In the genomic region with DNA sequence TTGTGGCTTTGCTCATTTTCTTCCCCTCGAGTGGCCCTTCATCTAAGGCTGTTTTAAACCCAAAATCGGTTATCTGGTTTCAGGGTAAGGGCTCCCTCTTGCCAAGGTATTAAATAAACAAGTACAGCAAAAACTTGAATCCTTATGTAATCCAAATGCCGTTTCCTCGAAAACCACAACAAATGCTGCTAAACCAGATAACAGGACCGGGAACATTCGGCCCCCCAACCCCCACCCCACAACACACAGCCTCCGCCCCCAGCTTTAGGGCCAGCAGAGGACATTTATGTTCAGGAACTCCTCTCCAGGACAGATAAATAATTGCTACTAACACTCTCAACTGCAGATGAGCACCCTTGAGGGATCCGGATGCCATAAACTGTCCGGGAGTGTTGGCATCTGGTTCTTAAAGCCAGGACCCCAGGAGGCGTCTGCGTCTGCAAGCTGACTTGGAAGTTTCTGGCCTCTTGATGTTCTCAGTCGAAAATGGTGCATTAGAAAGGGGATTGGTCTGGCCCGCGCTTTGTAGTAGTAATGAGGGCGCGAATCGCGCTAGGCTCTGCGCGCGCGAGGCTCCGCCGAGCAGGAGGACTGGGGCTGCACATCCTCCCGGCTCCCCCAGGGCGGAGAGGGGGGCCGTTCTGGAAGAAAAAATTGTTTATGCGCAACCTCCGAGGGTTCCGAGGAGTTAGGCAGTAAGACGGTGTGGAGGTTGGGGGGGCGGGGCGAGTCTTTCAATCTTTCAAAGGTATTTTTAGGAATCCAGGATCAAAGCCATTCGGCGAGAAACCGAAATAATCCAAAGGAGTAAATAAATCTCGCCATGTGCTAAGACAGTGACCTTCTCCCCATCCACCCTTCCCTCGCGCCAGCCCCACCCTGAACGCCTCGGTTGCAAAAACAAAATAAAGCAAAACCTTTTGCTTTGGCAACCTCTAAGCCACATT, we compare ENCODE assay signal across 1 cellular context.
TF ChIP-seq lines count a peak whose summit lies in the region.

No MANE protein-coding gene starts in this region.

TF ChIP-seq in K562, 482 proteins besides CTCF, POLR2A, EP300 and RAD21 (continued from another document and continues in another):
- TF ChIP-seq, protein P1, sequence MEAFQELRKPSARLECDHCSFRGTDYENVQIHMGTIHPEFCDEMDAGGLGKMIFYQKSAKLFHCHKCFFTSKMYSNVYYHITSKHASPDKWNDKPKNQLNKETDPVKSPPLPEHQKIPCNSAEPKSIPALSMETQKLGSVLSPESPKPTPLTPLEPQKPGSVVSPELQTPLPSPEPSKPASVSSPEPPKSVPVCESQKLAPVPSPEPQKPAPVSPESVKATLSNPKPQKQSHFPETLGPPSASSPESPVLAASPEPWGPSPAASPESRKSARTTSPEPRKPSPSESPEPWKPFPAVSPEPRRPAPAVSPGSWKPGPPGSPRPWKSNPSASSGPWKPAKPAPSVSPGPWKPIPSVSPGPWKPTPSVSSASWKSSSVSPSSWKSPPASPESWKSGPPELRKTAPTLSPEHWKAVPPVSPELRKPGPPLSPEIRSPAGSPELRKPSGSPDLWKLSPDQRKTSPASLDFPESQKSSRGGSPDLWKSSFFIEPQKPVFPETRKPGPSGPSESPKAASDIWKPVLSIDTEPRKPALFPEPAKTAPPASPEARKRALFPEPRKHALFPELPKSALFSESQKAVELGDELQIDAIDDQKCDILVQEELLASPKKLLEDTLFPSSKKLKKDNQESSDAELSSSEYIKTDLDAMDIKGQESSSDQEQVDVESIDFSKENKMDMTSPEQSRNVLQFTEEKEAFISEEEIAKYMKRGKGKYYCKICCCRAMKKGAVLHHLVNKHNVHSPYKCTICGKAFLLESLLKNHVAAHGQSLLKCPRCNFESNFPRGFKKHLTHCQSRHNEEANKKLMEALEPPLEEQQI (IDR thresholded peaks at IDR 0.05), result no peak
- peak; percentile 49 for TF ChIP-seq BRD9 (IDR thresholded peaks at IDR 0.05; ENCODE audit: low read depth, partially characterized antibody)
- peak; percentile 63 for TF ChIP-seq RBBP5 (IDR thresholded peaks at IDR 0.05; ENCODE audit: borderline replicate concordance, insufficient read depth, low read length, poor library complexity, severe bottlenecking)
- TF ChIP-seq RCOR1 (IDR thresholded peaks at IDR 0.05; ENCODE audit: borderline replicate concordance in 1 of 2, low read depth in 2 of 2, low read length in 2 of 2), result peak in 1 of 2 experiments; percentile 70; a peak in 1 of 4 replicates
- peak; percentile 48; the same call in 1 of the 2 replicates for TF ChIP-seq RUNX1 (IDR thresholded peaks at IDR 0.05; ENCODE audit: low read depth)
- peak; percentile 79; the same call in 1 of the 2 replicates for TF ChIP-seq ESRRA (IDR thresholded peaks at IDR 0.05; ENCODE audit: borderline replicate concordance, low read depth)
- peak; percentile 91 for TF ChIP-seq CBFA2T3 (IDR thresholded peaks at IDR 0.05)
- TF ChIP-seq ZNF699 (CRISPR knock-in tag; IDR thresholded peaks at IDR 0.05; ENCODE audit: insufficient replicate concordance), result no peak
- TF ChIP-seq FOXA1 (IDR thresholded peaks at IDR 0.05; ENCODE audit: borderline replicate concordance), result 0 out of 2 replicates have a peak, but pooled peaks have one; percentile 54
- TF ChIP-seq, protein P2, sequence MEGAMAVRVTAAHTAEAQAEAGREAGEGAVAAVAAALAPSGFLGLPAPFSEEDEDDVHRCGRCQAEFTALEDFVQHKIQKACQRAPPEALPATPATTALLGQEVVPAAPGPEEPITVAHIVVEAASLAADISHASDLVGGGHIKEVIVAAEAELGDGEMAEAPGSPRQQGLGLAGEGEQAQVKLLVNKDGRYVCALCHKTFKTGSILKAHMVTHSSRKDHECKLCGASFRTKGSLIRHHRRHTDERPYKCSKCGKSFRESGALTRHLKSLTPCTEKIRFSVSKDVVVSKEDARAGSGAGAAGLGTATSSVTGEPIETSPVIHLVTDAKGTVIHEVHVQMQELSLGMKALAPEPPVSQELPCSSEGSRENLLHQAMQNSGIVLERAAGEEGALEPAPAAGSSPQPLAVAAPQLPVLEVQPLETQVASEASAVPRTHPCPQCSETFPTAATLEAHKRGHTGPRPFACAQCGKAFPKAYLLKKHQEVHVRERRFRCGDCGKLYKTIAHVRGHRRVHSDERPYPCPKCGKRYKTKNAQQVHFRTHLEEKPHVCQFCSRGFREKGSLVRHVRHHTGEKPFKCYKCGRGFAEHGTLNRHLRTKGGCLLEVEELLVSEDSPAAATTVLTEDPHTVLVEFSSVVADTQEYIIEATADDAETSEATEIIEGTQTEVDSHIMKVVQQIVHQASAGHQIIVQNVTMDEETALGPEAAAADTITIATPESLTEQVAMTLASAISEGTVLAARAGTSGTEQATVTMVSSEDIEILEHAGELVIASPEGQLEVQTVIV (CRISPR knock-in tag; IDR thresholded peaks at IDR 0.05; ENCODE audit: borderline replicate concordance), result no peak
- TF ChIP-seq ZEB2 (IDR thresholded peaks at IDR 0.05), result peak; percentile 67; the same call in 1 of the 2 replicates
- 0 out of 2 replicates have a peak, but pooled peaks have one; percentile 12 for TF ChIP-seq ZNF644 (tag; IDR thresholded peaks at IDR 0.05; ENCODE audit: low read depth)
- TF ChIP-seq TCF3 (CRISPR knock-in tag; IDR thresholded peaks at IDR 0.05), result peak; percentile 80
- TF ChIP-seq RBFOX2 (IDR thresholded peaks at IDR 0.05; ENCODE audit: low read depth, low read length), result peak; percentile 43; the same call in 1 of the 2 replicates
- no peak for TF ChIP-seq NR4A1 (CRISPR knock-in tag; IDR thresholded peaks at IDR 0.05)
- no peak for TF ChIP-seq NR4A1 (tag; IDR thresholded peaks at IDR 0.05)
- peak; percentile 80 for TF ChIP-seq TAL1 (IDR thresholded peaks at IDR 0.05)
- no peak for TF ChIP-seq ZNF707 (CRISPR knock-in tag; conservative IDR thresholded peaks at IDR 0.05)
- TF ChIP-seq, protein P3, sequence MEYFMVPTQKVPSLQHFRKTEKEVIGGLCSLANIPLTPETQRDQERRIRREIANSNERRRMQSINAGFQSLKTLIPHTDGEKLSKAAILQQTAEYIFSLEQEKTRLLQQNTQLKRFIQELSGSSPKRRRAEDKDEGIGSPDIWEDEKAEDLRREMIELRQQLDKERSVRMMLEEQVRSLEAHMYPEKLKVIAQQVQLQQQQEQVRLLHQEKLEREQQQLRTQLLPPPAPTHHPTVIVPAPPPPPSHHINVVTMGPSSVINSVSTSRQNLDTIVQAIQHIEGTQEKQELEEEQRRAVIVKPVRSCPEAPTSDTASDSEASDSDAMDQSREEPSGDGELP (CRISPR knock-in tag; IDR thresholded peaks at IDR 0.05; ENCODE audit: borderline replicate concordance), result peak; percentile 69
- TF ChIP-seq ETV6 (IDR thresholded peaks at IDR 0.05; ENCODE audit: borderline replicate concordance in 1 of 2, low read depth in 2 of 2, low read length in 1 of 2), result no peak
- no peak for TF ChIP-seq ETV6 (CRISPR knock-in tag; IDR thresholded peaks at IDR 0.05; ENCODE audit: borderline replicate concordance)
- peak; percentile 57 for TF ChIP-seq STAT5A (IDR thresholded peaks at IDR 0.05; ENCODE audit: borderline replicate concordance, low read length)
- TF ChIP-seq SMARCA4 (IDR thresholded peaks at IDR 0.05), result peak; percentile 89
- TF ChIP-seq RBM34 (IDR thresholded peaks at IDR 0.05; ENCODE audit: borderline replicate concordance, insufficient read depth, low read length), result no peak
- TF ChIP-seq ZNF764 (CRISPR knock-in tag; IDR thresholded peaks at IDR 0.05; ENCODE audit: low read depth), result 0 out of 2 replicates have a peak, but pooled peaks have one; percentile 6
- TF ChIP-seq SMARCE1 (IDR thresholded peaks at IDR 0.05), result peak; percentile 94
- peak; percentile 92 for TF ChIP-seq HDAC3 (IDR thresholded peaks at IDR 0.05; ENCODE audit: borderline replicate concordance, partially characterized antibody)
- no peak for TF ChIP-seq E2F3 (CRISPR knock-in tag; IDR thresholded peaks at IDR 0.05)
- TF ChIP-seq ARID1B (IDR thresholded peaks at IDR 0.05), result peak; percentile 93
- peak; percentile 64 to 68 for TF ChIP-seq NRF1 (conservative IDR thresholded peaks at IDR 0.05 in 1 of 2, IDR thresholded peaks at IDR 0.05 in 1 of 2)
- TF ChIP-seq KDM5B (IDR thresholded peaks at IDR 0.05; ENCODE audit: insufficient replicate concordance, low read depth, low read length), result peak; percentile 24
- peak; percentile 41; the same call in 1 of the 2 replicates for TF ChIP-seq PML (IDR thresholded peaks at IDR 0.05; ENCODE audit: low read length)
- TF ChIP-seq TEAD4 (IDR thresholded peaks at IDR 0.05; ENCODE audit: low read length), result peak; percentile 86
- no peak for TF ChIP-seq TEAD4 (CRISPR knock-in tag; IDR thresholded peaks at IDR 0.05; ENCODE audit: borderline replicate concordance)
- TF ChIP-seq, protein P4, sequence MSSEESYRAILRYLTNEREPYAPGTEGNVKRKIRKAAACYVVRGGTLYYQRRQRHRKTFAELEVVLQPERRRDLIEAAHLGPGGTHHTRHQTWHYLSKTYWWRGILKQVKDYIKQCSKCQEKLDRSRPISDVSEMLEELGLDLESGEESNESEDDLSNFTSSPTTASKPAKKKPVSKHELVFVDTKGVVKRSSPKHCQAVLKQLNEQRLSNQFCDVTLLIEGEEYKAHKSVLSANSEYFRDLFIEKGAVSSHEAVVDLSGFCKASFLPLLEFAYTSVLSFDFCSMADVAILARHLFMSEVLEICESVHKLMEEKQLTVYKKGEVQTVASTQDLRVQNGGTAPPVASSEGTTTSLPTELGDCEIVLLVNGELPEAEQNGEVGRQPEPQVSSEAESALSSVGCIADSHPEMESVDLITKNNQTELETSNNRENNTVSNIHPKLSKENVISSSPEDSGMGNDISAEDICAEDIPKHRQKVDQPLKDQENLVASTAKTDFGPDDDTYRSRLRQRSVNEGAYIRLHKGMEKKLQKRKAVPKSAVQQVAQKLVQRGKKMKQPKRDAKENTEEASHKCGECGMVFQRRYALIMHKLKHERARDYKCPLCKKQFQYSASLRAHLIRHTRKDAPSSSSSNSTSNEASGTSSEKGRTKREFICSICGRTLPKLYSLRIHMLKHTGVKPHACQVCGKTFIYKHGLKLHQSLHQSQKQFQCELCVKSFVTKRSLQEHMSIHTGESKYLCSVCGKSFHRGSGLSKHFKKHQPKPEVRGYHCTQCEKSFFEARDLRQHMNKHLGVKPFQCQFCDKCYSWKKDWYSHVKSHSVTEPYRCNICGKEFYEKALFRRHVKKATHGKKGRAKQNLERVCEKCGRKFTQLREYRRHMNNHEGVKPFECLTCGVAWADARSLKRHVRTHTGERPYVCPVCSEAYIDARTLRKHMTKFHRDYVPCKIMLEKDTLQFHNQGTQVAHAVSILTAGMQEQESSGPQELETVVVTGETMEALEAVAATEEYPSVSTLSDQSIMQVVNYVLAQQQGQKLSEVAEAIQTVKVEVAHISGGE (CRISPR knock-in tag; IDR thresholded peaks at IDR 0.05), result peak in 1 of 3 experiments; percentile 41; a peak in 1 of 6 replicates
- TF ChIP-seq, protein P5, sequence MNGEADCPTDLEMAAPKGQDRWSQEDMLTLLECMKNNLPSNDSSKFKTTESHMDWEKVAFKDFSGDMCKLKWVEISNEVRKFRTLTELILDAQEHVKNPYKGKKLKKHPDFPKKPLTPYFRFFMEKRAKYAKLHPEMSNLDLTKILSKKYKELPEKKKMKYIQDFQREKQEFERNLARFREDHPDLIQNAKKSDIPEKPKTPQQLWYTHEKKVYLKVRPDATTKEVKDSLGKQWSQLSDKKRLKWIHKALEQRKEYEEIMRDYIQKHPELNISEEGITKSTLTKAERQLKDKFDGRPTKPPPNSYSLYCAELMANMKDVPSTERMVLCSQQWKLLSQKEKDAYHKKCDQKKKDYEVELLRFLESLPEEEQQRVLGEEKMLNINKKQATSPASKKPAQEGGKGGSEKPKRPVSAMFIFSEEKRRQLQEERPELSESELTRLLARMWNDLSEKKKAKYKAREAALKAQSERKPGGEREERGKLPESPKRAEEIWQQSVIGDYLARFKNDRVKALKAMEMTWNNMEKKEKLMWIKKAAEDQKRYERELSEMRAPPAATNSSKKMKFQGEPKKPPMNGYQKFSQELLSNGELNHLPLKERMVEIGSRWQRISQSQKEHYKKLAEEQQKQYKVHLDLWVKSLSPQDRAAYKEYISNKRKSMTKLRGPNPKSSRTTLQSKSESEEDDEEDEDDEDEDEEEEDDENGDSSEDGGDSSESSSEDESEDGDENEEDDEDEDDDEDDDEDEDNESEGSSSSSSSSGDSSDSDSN (IDR thresholded peaks at IDR 0.05; ENCODE audit: borderline replicate concordance in 1 of 2, low read depth in 2 of 2, low read length in 2 of 2), result 0 out of 4 replicates have a peak, but pooled peaks of 1 of the 2 experiments have one; percentile 67
- TF ChIP-seq LEF1 (IDR thresholded peaks at IDR 0.05), result peak; percentile 95
- no peak for TF ChIP-seq ELF2 (CRISPR knock-in tag; IDR thresholded peaks at IDR 0.05)
- peak; percentile 84; the same call in 1 of the 2 replicates for TF ChIP-seq NFRKB (IDR thresholded peaks at IDR 0.05; ENCODE audit: low read depth)
- TF ChIP-seq, protein P6, sequence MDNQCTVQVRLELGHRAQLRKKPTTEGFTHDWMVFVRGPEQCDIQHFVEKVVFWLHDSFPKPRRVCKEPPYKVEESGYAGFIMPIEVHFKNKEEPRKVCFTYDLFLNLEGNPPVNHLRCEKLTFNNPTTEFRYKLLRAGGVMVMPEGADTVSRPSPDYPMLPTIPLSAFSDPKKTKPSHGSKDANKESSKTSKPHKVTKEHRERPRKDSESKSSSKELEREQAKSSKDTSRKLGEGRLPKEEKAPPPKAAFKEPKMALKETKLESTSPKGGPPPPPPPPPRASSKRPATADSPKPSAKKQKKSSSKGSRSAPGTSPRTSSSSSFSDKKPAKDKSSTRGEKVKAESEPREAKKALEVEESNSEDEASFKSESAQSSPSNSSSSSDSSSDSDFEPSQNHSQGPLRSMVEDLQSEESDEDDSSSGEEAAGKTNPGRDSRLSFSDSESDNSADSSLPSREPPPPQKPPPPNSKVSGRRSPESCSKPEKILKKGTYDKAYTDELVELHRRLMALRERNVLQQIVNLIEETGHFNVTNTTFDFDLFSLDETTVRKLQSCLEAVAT (IDR thresholded peaks at IDR 0.05), result peak in 1 of 2 experiments; percentile 91; a peak in 2 of 4 replicates
- TF ChIP-seq, protein P7, sequence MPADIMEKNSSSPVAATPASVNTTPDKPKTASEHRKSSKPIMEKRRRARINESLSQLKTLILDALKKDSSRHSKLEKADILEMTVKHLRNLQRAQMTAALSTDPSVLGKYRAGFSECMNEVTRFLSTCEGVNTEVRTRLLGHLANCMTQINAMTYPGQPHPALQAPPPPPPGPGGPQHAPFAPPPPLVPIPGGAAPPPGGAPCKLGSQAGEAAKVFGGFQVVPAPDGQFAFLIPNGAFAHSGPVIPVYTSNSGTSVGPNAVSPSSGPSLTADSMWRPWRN (IDR thresholded peaks at IDR 0.05; ENCODE audit: low read depth), result peak; percentile 69; the same call in 1 of the 2 replicates
- peak; percentile 52 for TF ChIP-seq POLR2B (IDR thresholded peaks at IDR 0.05; ENCODE audit: low read depth, partially characterized antibody)
- TF ChIP-seq, protein P8, sequence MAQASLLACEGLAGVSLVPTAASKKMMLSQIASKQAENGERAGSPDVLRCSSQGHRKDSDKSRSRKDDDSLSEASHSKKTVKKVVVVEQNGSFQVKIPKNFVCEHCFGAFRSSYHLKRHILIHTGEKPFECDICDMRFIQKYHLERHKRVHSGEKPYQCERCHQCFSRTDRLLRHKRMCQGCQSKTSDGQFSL (CRISPR knock-in tag; IDR thresholded peaks at IDR 0.05), result no peak
- TF ChIP-seq, protein P8 (tag; IDR thresholded peaks at IDR 0.05), result peak in 1 of 2 experiments; percentile 54; a peak in 2 of 4 replicates
- TF ChIP-seq TRIM24 (IDR thresholded peaks at IDR 0.05), result peak; percentile 25 to 69; a peak in 2 of 4 replicates
